ENCODE assay signal across 6 cellular contexts in genomic region chr6:32189082-32189741, GRCh38. TPM values are rescaled to one million over a fixed set of nuclear protein-coding genes. Genes with fewer than 3 reads are reported as not detected.
DNase-seq lines count a peak whose midpoint lies in the region; ATAC-seq lines count a peak whose summit lies in the region.

No MANE protein-coding gene starts in this region.

- H3K4me2 ChIP-seq in mesenchymal stem cell (ENCODE audit: low read length, poor library complexity, severe bottlenecking) = peak overlapping the region; percentile 81

- CTCF ChIA-PET in CD8-positive, alpha-beta memory T cell (lab: Charles Lee) = interaction anchor here (0.9 to 2.2 kb wide), 2 partner anchors 10 to 12 kb away, joined by 3 to 8 read pairs; no protein-coding TSS in a partner anchor

- peak overlapping the region in 1 of 2 experiments; percentile 57 for H3K23ac ChIP-seq in mesenchymal stem cell (ENCODE audit: low read length in 2 of 2)

- peak overlapping the region; percentile 94 for H3K9ac ChIP-seq in mesenchymal stem cell (ENCODE audit: low read length)

- H3K4ac ChIP-seq in mesenchymal stem cell (ENCODE audit: low read depth in 1 of 2, low read length in 2 of 2) = peak overlapping the region; percentile 77 to 87

- DNase-seq in CD8-positive, alpha-beta memory T cell = peak in 1 of 5 donors; percentile 30
- DNase-seq in activated naive CD4-positive, alpha-beta T cell treated with anti-CD3 and anti-CD28 coated beads, Interleukin-2, amount 50 U/mL, for 72 hours (ENCODE audit: low spot score in 2 of 2) = no peak
- DNase-seq in mesenchymal stem cell (peak; percentile 14), NCI-H510A treated with DMSO at 0.1 percent for 48 hours (lab: John Stamatoyannopoulos, UW) (no peak), mucosa of gallbladder (ENCODE audit: low spot score) (no peak)
- no peak for DNase-seq in stimulated activated naive CD4-positive, alpha-beta T cell treated with Interleukin-2 at 50 U/mL for 16 hours (lab: John Stamatoyannopoulos, UW)

- H2BK5ac ChIP-seq in mesenchymal stem cell (ENCODE audit: low read depth, low read length, poor library complexity, severe bottlenecking) = peak overlapping the region; percentile 40

- peak overlapping the region in 1 of 2 experiments; percentile 45 for H2BK12ac ChIP-seq in mesenchymal stem cell (ENCODE audit: low read length in 2 of 2)

- H3K27ac ChIP-seq in CD8-positive, alpha-beta memory T cell (ENCODE audit: low read depth, low read length) = peak overlapping the region; percentile 85
- H3K27ac ChIP-seq in mesenchymal stem cell (ENCODE audit: low read length, poor library complexity, severe bottlenecking) = peak overlapping the region; percentile 55

- H3K79me1 ChIP-seq in mesenchymal stem cell (replicated peaks; ENCODE audit: low read length, poor library complexity, severe bottlenecking) = peaks cover 16% of the 10 kb centered on the region

- POLR2A ChIA-PET in CD8-positive, alpha-beta memory T cell (lab: Charles Lee) = interaction anchor here (2.5 to 2.9 kb wide), 2 partner anchors 10 to 12 kb away, joined by 7 to 17 read pairs; no protein-coding TSS in a partner anchor

- H3K4me3 ChIP-seq in CD8-positive, alpha-beta memory T cell (ENCODE audit: low read length) = peak overlapping the region; percentile 74
- H3K4me3 ChIP-seq in mesenchymal stem cell (ENCODE audit: insufficient read depth in 1 of 2, low read depth in 1 of 2, low read length in 2 of 2) = peak overlapping the region; percentile 66 to 94

- no peak overlapping the region for H4K91ac ChIP-seq in mesenchymal stem cell (ENCODE audit: low read length)

- 2% methylated on average over 7 of the region's 10 CpGs for WGBS in mesenchymal stem cell

- peak overlapping the region; percentile 81 to 84 for H3K18ac ChIP-seq in mesenchymal stem cell (ENCODE audit: low read depth in 1 of 2, low read length in 2 of 2)

- peak overlapping the region; percentile 48 for H4K8ac ChIP-seq in mesenchymal stem cell (ENCODE audit: low read length)

- peak overlapping the region; percentile 99 for H2BK120ac ChIP-seq in mesenchymal stem cell (ENCODE audit: low read depth, low read length)

- peak overlapping the region; percentile 74 for H2AK5ac ChIP-seq in mesenchymal stem cell (ENCODE audit: low read length, severe bottlenecking)

- H3K36me3 ChIP-seq in CD8-positive, alpha-beta memory T cell (ENCODE audit: insufficient read depth, low read length) = peaks cover 27% of the 10 kb centered on the region
- H3K36me3 ChIP-seq in mesenchymal stem cell (ENCODE audit: control insufficient read depth in 1 of 2, insufficient read depth in 2 of 2, low read depth in 1 of 2, low read length in 2 of 2) = peaks cover 26 to 29% of the 10 kb centered on the region in 2 experiments

- H2BK15ac ChIP-seq in mesenchymal stem cell (ENCODE audit: low read depth, poor library complexity, severe bottlenecking) = peak overlapping the region; percentile 96

- peaks cover 47 to 69% (median 53%) of the 10 kb centered on the region in 3 donors for H3K4me1 Mint-ChIP-seq in CD8-positive, alpha-beta memory T cell

- no peak overlapping the region for H2AFZ ChIP-seq in mesenchymal stem cell (ENCODE audit: low read depth, low read length)

- no peaks in the 10 kb centered on the region for H3K9me3 Mint-ChIP-seq in CD8-positive, alpha-beta memory T cell
- no peaks in the 10 kb centered on the region for H3K9me3 Mint-ChIP-seq in activated naive CD4-positive, alpha-beta T cell treated with anti-CD3 and anti-CD28 coated beads, Interleukin-2, amount 50 U/mL, for 72 hours

- H3K4me1 ChIP-seq in CD8-positive, alpha-beta memory T cell (ENCODE audit: insufficient read depth, low read length) = peaks cover 51% of the 10 kb centered on the region
- H3K4me1 ChIP-seq in mesenchymal stem cell (ENCODE audit: control insufficient read depth, insufficient read depth, low read depth, low read length) = peaks cover 39% of the 10 kb centered on the region

- no peak for ATAC-seq in activated naive CD4-positive, alpha-beta T cell treated with anti-CD3 and anti-CD28 coated beads, Interleukin-2, amount 50 U/mL, for 72 hours

- peaks cover 0 to 4% of the 10 kb centered on the region in 2 donors for H3K27me3 Mint-ChIP-seq in CD8-positive, alpha-beta memory T cell

- peak overlapping the region; percentile 88 to 97 (median 93) for H3K4me3 Mint-ChIP-seq in CD8-positive, alpha-beta memory T cell

- H3K27me3 ChIP-seq in CD8-positive, alpha-beta memory T cell (ENCODE audit: insufficient read depth, low read length, poor library complexity, severe bottlenecking) = no peaks in the 10 kb centered on the region
- H3K27me3 ChIP-seq in mesenchymal stem cell (ENCODE audit: control insufficient read depth in 1 of 2, insufficient read depth in 1 of 2, low read length in 2 of 2) = no peaks in the 10 kb centered on the region

- H3K9me3 ChIP-seq in CD8-positive, alpha-beta memory T cell (ENCODE audit: low read length) = no peaks in the 10 kb centered on the region
- H3K9me3 ChIP-seq in mesenchymal stem cell (ENCODE audit: control insufficient read depth, low read length) = no peaks in the 10 kb centered on the region

- H3K14ac ChIP-seq in mesenchymal stem cell (ENCODE audit: low read length in 2 of 2) = peak overlapping the region; percentile 84 to 87

- peaks cover 12 to 70% (median 20%) of the 10 kb centered on the region in 3 donors for H3K36me3 Mint-ChIP-seq in CD8-positive, alpha-beta memory T cell
- peaks cover 45 to 57% of the 10 kb centered on the region in 2 donors for H3K36me3 Mint-ChIP-seq in activated naive CD4-positive, alpha-beta T cell treated with anti-CD3 and anti-CD28 coated beads, Interleukin-2, amount 50 U/mL, for 72 hours

- H3K27ac Mint-ChIP-seq in CD8-positive, alpha-beta memory T cell = peak overlapping the region; percentile 84 to 98 (median 95)
- H3K27ac Mint-ChIP-seq in activated naive CD4-positive, alpha-beta T cell treated with anti-CD3 and anti-CD28 coated beads, Interleukin-2, amount 50 U/mL, for 72 hours = peak overlapping the region; percentile 94 to 95

RNA-seq across cellular contexts. Expression of gene PBX2, which starts 0.8 kb away (rescaled TPM):
- total RNA-seq in CD8-positive, alpha-beta memory T cell = 10 to 100 TPM; 63.5 to 69.4 TPM
- polyA plus RNA-seq in CD8-positive, alpha-beta memory T cell = 2.2 TPM
- 10 to 100 TPM; 65.4 to 88.7 TPM for total RNA-seq in activated naive CD4-positive, alpha-beta T cell treated with anti-CD3 and anti-CD28 coated beads, Interleukin-2, amount 50 U/mL, for 72 hours
- 81.5 TPM for polyA plus RNA-seq in mesenchymal stem cell (2013, experiment 1 of 2)
- polyA plus RNA-seq in mesenchymal stem cell (2013, experiment 2 of 2) = 78.7 TPM
- 95.0 TPM for total RNA-seq in mucosa of gallbladder

RNA-seq across cellular contexts. Expression of gene GPSM3, which starts 3.2 kb away (rescaled TPM):
- total RNA-seq in CD8-positive, alpha-beta memory T cell = 10 to 100 TPM; 82.0 to 89.5 TPM
- polyA plus RNA-seq in CD8-positive, alpha-beta memory T cell = 136 TPM
- total RNA-seq in activated naive CD4-positive, alpha-beta T cell treated with anti-CD3 and anti-CD28 coated beads, Interleukin-2, amount 50 U/mL, for 72 hours = 100 to 1,000 TPM in 1 of 2 donors, 10 to 100 TPM in 1; 84.9 to 151 TPM
- 15.7 TPM for polyA plus RNA-seq in mesenchymal stem cell (2013, experiment 1 of 2)
- polyA plus RNA-seq in mesenchymal stem cell (2013, experiment 2 of 2) = 14.7 TPM
- total RNA-seq in mucosa of gallbladder = 19.6 TPM

RNA-seq across cellular contexts. Expression of gene AGER, which starts 5.2 kb away (rescaled TPM):
- total RNA-seq in CD8-positive, alpha-beta memory T cell = 10 to 100 TPM; 11.9 to 12.5 TPM
- not detected for polyA plus RNA-seq in CD8-positive, alpha-beta memory T cell
- 10 to 100 TPM; 21.6 to 26.3 TPM for total RNA-seq in activated naive CD4-positive, alpha-beta T cell treated with anti-CD3 and anti-CD28 coated beads, Interleukin-2, amount 50 U/mL, for 72 hours
- polyA plus RNA-seq in mesenchymal stem cell (2013, experiment 1 of 2) = 6.5 TPM
- 6.1 TPM for polyA plus RNA-seq in mesenchymal stem cell (2013, experiment 2 of 2)
- total RNA-seq in mucosa of gallbladder = 11.8 TPM

RNA-seq across cellular contexts. Expression of gene RNF5, which starts 11.0 kb away (rescaled TPM):
- 10 to 100 TPM; 52.7 to 52.9 TPM for total RNA-seq in CD8-positive, alpha-beta memory T cell
- 110 TPM for polyA plus RNA-seq in CD8-positive, alpha-beta memory T cell
- total RNA-seq in activated naive CD4-positive, alpha-beta T cell treated with anti-CD3 and anti-CD28 coated beads, Interleukin-2, amount 50 U/mL, for 72 hours = 10 to 100 TPM; 62.6 to 86.2 TPM
- polyA plus RNA-seq in mesenchymal stem cell (2013, experiment 1 of 2) = 45.5 TPM
- polyA plus RNA-seq in mesenchymal stem cell (2013, experiment 2 of 2) = 46.5 TPM
- total RNA-seq in mucosa of gallbladder = 93.1 TPM

RNA-seq across cellular contexts. Expression of gene AGPAT1, which starts 13.3 kb away (rescaled TPM):
- 10 to 100 TPM; 42.5 to 42.6 TPM for total RNA-seq in CD8-positive, alpha-beta memory T cell
- 23.5 TPM for polyA plus RNA-seq in CD8-positive, alpha-beta memory T cell
- 10 to 100 TPM; 33.2 to 35.0 TPM for total RNA-seq in activated naive CD4-positive, alpha-beta T cell treated with anti-CD3 and anti-CD28 coated beads, Interleukin-2, amount 50 U/mL, for 72 hours
- 85.8 TPM for polyA plus RNA-seq in mesenchymal stem cell (2013, experiment 1 of 2)
- polyA plus RNA-seq in mesenchymal stem cell (2013, experiment 2 of 2) = 83.8 TPM
- total RNA-seq in mucosa of gallbladder = 88.4 TPM
